30 cellular contexts compared by ENCODE assay signal in the genomic region with DNA sequence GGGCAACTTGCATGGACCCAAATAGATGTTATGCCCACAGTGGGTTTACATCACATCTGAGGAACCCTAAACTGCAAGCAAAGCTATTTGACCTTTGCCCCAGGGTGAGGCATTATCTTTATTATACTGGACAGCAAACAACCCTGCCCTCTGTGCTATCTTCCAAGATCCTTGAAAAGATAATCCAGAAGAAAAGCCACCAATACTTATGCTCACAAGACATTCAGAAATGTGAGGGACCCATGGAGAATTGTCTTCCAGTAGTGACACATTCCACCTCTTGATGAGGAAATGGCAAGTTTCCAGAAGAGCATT.
"Had no signal": no experiment of that assay in that cellular context is flagged by ENCODE, and none has a peak within 500 bp of the region (broad histone marks: within the 10 kb centered on the region; RNA-seq: fewer than 3 reads in every experiment).

No MANE protein-coding gene starts in this region.

- H3K4me2 ChIP-seq: SK-N-SH had no signal

- H3K27ac ChIP-seq: ascending aorta, body of pancreas, SJCRH30, VCaP had no signal

- H3K36me3 Mint-ChIP-seq: activated naive CD4-positive, alpha-beta T cell treated with anti-CD3 and anti-CD28 coated beads, Interleukin-2, amount 50 U/mL, for 24 hours had no signal

- H3K27me3 Mint-ChIP-seq: activated CD4-positive, alpha-beta memory T cell treated with anti-CD3 and anti-CD28 coated beads, Interleukin-2, amount 10 ng/mL, durations not matched to agents 7 days and 5 days; activated naive CD4-positive, alpha-beta T cell treated with anti-CD3 and anti-CD28 coated beads, Interleukin-2, amount 50 U/mL, for 24 hours; central memory CD8-positive, alpha-beta T cell had no signal

- H3K9me3 ChIP-seq: ascending aorta, SJCRH30, SK-N-SH had no signal

- DNase-seq: activated CD4-positive, alpha-beta memory T cell treated with anti-CD3 and anti-CD28 coated beads, Interleukin-2, amount 10 ng/mL, durations not matched to agents 7 days and 5 days; activated CD4-positive, alpha-beta T cell treated with anti-CD3 and anti-CD28 coated beads for 36 hours; activated CD4-positive, alpha-beta T cell treated with anti-CD3 and anti-CD28 coated beads, Interleukin-2, amount 50 U/mL, for 1 hour; activated CD4-positive, CD25-positive, alpha-beta regulatory T cell; activated CD8-positive, alpha-beta memory T cell treated with anti-CD3 and anti-CD28 coated beads, Interleukin-2, amount 50 U/mL, for 48 hours; activated effector memory CD4-positive, alpha-beta T cell treated with Interleukin-2 at 50 U/mL for 16 hours; activated naive CD4-positive, alpha-beta T cell; activated T-cell treated with anti-CD3 and anti-CD28 coated beads, Interleukin-2, amount 50 U/mL, for 1 hour; amniotic stem cell; body of pancreas; Kasumi-1; KBM-7; NCI-H146; NCI-H187 treated with DMSO at 0.1 percent for 48 hours; NCI-H2081 treated with DMSO at 0.1 percent for 48 hours; NCI-H2227 treated with DMSO at 0.1 percent for 48 hours; NCI-H510A; NCI-H526 treated with DMSO at 0.1 percent for 48 hours; NCI-H82; OCI-M1; RPMI8226; SJCRH30; SK-N-SH had no signal

- H3K9me3 Mint-ChIP-seq: activated naive CD4-positive, alpha-beta T cell treated with anti-CD3 and anti-CD28 coated beads, Interleukin-2, amount 50 U/mL, for 24 hours had no signal

- ATAC-seq: body of pancreas, Panc1, Right ventricle myocardium inferior had no signal

- H3K27ac Mint-ChIP-seq: activated CD4-positive, alpha-beta memory T cell treated with anti-CD3 and anti-CD28 coated beads, Interleukin-2, amount 10 ng/mL, durations not matched to agents 7 days and 5 days; activated CD4-positive, alpha-beta T cell treated with anti-CD3 and anti-CD28 coated beads for 36 hours; activated naive CD4-positive, alpha-beta T cell treated with anti-CD3 and anti-CD28 coated beads, Interleukin-2, amount 50 U/mL, for 24 hours; activated T-helper 1 cell treated with anti-CD3 and anti-CD28 coated beads, Interleukin-12 subunit alpha, Interleukin-12 subunit beta, Interleukin-2, Interleukin-4 antibody, amounts not matched to agents 30 ng/mL and 10 ng/mL and 1 ng/mL, durations not matched to agents 14 hours and 24 hours and 36 hours had no signal

- H3K9ac ChIP-seq: SK-N-SH had no signal

- H3K4me3 Mint-ChIP-seq: activated CD4-positive, alpha-beta memory T cell treated with anti-CD3 and anti-CD28 coated beads, Interleukin-2, amount 10 ng/mL, durations not matched to agents 7 days and 5 days; activated CD4-positive, alpha-beta T cell treated with anti-CD3 and anti-CD28 coated beads for 36 hours; activated naive CD4-positive, alpha-beta T cell treated with anti-CD3 and anti-CD28 coated beads, Interleukin-2, amount 50 U/mL, for 24 hours; activated T-helper 1 cell treated with anti-CD3 and anti-CD28 coated beads, Interleukin-12 subunit alpha, Interleukin-12 subunit beta, Interleukin-2, Interleukin-4 antibody, amounts not matched to agents 30 ng/mL and 10 ng/mL and 1 ng/mL, durations not matched to agents 14 hours and 24 hours and 36 hours; central memory CD8-positive, alpha-beta T cell had no signal

- H3K36me3 ChIP-seq: ascending aorta, SJCRH30 had no signal

- H3K27me3 ChIP-seq: ascending aorta, body of pancreas, SJCRH30 had no signal

- H3K4me1 Mint-ChIP-seq: activated naive CD4-positive, alpha-beta T cell treated with anti-CD3 and anti-CD28 coated beads, Interleukin-2, amount 50 U/mL, for 24 hours; central memory CD8-positive, alpha-beta T cell had no signal

- H3K4me1 ChIP-seq: ascending aorta, body of pancreas, SJCRH30 had no signal

- H3K4me3 ChIP-seq: ascending aorta, body of pancreas, SJCRH30 had no signal
